9 cellular contexts compared by ENCODE assay signal in the genomic region with DNA sequence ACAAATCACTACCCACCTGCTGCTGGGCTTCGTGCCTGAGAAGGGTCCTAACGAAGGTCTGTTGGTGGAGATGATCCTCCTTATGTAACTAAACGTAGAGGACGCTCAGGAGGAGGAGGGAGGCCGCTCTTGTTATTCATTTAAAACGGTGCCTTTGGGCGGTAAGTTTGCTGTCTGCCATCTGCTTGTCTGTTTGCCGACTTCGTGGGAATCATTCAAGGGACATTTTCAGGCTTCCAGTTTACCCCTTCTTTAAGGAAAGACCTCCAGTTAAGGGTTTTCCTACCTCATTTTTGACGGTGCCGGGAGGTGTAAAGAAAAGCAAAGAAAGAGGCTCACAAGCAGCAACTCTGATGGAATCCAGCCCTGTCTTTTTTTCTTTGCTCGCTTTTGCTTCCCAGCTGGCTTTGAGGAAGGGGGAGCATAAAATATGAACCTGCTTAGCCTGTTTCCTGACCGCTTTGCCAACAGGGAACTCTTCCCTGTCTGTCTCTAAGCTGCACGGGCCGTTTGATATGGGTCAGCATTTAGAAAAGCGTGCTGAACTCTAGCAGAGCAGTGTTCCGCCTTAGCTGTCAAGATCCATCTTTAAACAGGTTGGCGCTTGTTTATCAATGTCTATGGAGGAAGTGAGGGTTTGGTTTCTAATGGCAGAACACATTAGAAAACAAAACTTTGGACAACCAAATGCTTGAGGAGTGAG. TPM values are rescaled to one million over a fixed set of nuclear protein-coding genes. Genes with fewer than 3 reads are reported as not detected.
DNase-seq lines count a peak whose midpoint lies in the region; ATAC-seq and TF ChIP-seq lines count a peak whose summit lies in the region.
"Had no signal": no experiment of that assay in that cellular context is flagged by ENCODE, and none has a peak within 500 bp of the region (broad histone marks: within the 10 kb centered on the region; RNA-seq: fewer than 3 reads in every experiment).

No MANE protein-coding gene starts in this region.

- in situ Hi-C loops in GM23248 (cut with MboI), result no loop called here

- no peak for DNase-seq in GM23248
- DNase-seq in NCI-H526 (lab: John Stamatoyannopoulos, UW), result peak; percentile 41 to 58
- peak; percentile 87 for DNase-seq in prostate gland (ENCODE audit: low spot score)
- no peak for DNase-seq in tibial nerve (ENCODE audit: low spot score in 2 of 2)
- no peak for DNase-seq in KG1 (lab: John Stamatoyannopoulos, UW)

- H3K9me3 ChIP-seq in GM23248 (ENCODE audit: low read depth), result no peaks in the 10 kb centered on the region
- no peaks in the 10 kb centered on the region for H3K9me3 ChIP-seq in esophagus (ENCODE audit: control insufficient read depth in 2 of 2, insufficient read depth in 1 of 2, low read depth in 1 of 2, low read length in 1 of 2)
- H3K9me3 ChIP-seq in prostate gland, result no peaks in the 10 kb centered on the region
- H3K9me3 ChIP-seq in tibial nerve, result no peaks in the 10 kb centered on the region
- H3K9me3 ChIP-seq: SJSA1 had no signal

- H3F3A ChIP-seq in GM23248 (ENCODE audit: insufficient read depth), result no peaks in the 10 kb centered on the region

- no peaks in the 10 kb centered on the region for H4K20me1 ChIP-seq in GM23248 (ENCODE audit: insufficient read depth)

- WGBS in GM23248 (ENCODE audit: low coverage in 1 of 2, low lambda C conversion rate in 2 of 2, missing lambda C conversion rate in 2 of 2), 2 experiments, result 76% methylated on average over 18 of the region's 18 CpGs
- WGBS in esophagus, 2 donors, result 31 to 36% methylated on average over 18 of the region's 18 CpGs
- 16% methylated on average over 18 of the region's 18 CpGs for WGBS in prostate gland
- WGBS in tibial nerve, 2 donors, result 53 to 56% methylated on average over 18 of the region's 18 CpGs

- ATAC-seq in GM18511 (IDR thresholded peaks at IDR 0.05; ENCODE audit: unreplicated experiment) (no peak), HG03354 (IDR thresholded peaks at IDR 0.05; ENCODE audit: poor library complexity, severe bottlenecking, unreplicated experiment) (no peak)

- H3K9me2 ChIP-seq in GM23248 (ENCODE audit: insufficient read depth), result no peaks in the 10 kb centered on the region

- TF ChIP-seq CTCF in prostate gland (IDR thresholded peaks at IDR 0.05) (no peak), tibial nerve (IDR thresholded peaks at IDR 0.05) (no peak)

- H3K4me1 ChIP-seq in GM23248 (ENCODE audit: insufficient read depth) (peaks cover 8% of the 10 kb centered on the region; the same call in 1 of the 2 replicates), esophagus (ENCODE audit: control insufficient read depth in 2 of 2, insufficient read depth in 2 of 2, low read length in 1 of 2) (peaks cover 0 to 12% of the 10 kb centered on the region in 2 donors), prostate gland (replicated peaks) (peaks cover 7% of the 10 kb centered on the region), tibial nerve (peaks cover 0 to 14% (median 0%) of the 10 kb centered on the region in 4 donors)
- H3K4me1 ChIP-seq: SJSA1 had no signal

- no peaks in the 10 kb centered on the region for H3K36me3 ChIP-seq in GM23248 (ENCODE audit: low read depth)
- H3K36me3 ChIP-seq in esophagus (ENCODE audit: control insufficient read depth in 2 of 2, insufficient read depth in 2 of 2, low read length in 1 of 2), result no peaks in the 10 kb centered on the region
- H3K36me3 ChIP-seq in prostate gland, result no peaks in the 10 kb centered on the region
- no peaks in the 10 kb centered on the region for H3K36me3 ChIP-seq in tibial nerve

- no peak overlapping the region for H3K4me2 ChIP-seq in GM23248 (ENCODE audit: unreplicated experiment)

- H3K9ac ChIP-seq in GM23248, result no peak overlapping the region

- no peaks in the 10 kb centered on the region for H3K27me3 ChIP-seq in GM23248 (replicated peaks; ENCODE audit: insufficient read depth)
- H3K27me3 ChIP-seq in esophagus (ENCODE audit: control insufficient read depth in 1 of 2, insufficient read depth in 2 of 2, low read length in 2 of 2), result no peaks in the 10 kb centered on the region
- no peaks in the 10 kb centered on the region for H3K27me3 ChIP-seq in prostate gland (replicated peaks; ENCODE audit: insufficient read depth)
- H3K27me3 ChIP-seq in tibial nerve, result peaks cover 0 to 15% of the 10 kb centered on the region in 2 donors
- H3K27me3 ChIP-seq: SJSA1 had no signal

- H2AFZ ChIP-seq in GM23248, result 0 out of 2 replicates have a peak overlapping the region, but pooled peaks have one; percentile 21

- no peak overlapping the region for H3K4me3 ChIP-seq in GM23248
- H3K4me3 ChIP-seq in esophagus (ENCODE audit: low read depth in 1 of 2, low read length in 2 of 2), result peak overlapping the region; percentile 47 to 54
- H3K4me3 ChIP-seq in prostate gland, result peak overlapping the region; percentile 22 to 42
- peak overlapping the region in 1 of 4 donors; percentile 8 for H3K4me3 ChIP-seq in tibial nerve
- H3K4me3 ChIP-seq: SJSA1 had no signal

- TF ChIP-seq POLR2A in prostate gland (IDR thresholded peaks at IDR 0.05) (no peak), tibial nerve (IDR thresholded peaks at IDR 0.05) (no peak)

- intact Hi-C loops in prostate gland (cut with DNase I), result no loop called here

- H3K27ac ChIP-seq in GM23248 (no peak overlapping the region), esophagus (ENCODE audit: low read depth in 2 of 2, low read length in 1 of 2) (peak overlapping the region; percentile 80 to 90), prostate gland (peak overlapping the region; percentile 84 to 86), tibial nerve (no peak overlapping the region)
- H3K27ac ChIP-seq: SJSA1 had no signal

- no peaks in the 10 kb centered on the region for H3K79me2 ChIP-seq in GM23248 (ENCODE audit: insufficient read depth)

- TF ChIP-seq EP300 in tibial nerve (IDR thresholded peaks at IDR 0.05), result no peak

RNA-seq across cellular contexts. Expression of a gene that starts 13.8 kb away (rescaled TPM):
- total RNA-seq in GM23248 (2014; rRNA removed; shearing (Covaris generic)), result 2.1 and 11.8 TPM in 2 replicates
- polyA plus RNA-seq in GM23248 (2016; fragmentation: Nextera tagmentation; extraction: Ambion mirVana) (2.3 and 3.8 TPM in 2 replicates), esophagus (1 to 10 TPM; 2.4 to 2.6 TPM)
- total RNA-seq in prostate gland (10 to 100 TPM in 1 of 2 donors, 1 to 10 TPM in 1; 9.9 to 12.1 TPM), tibial nerve (1 to 10 TPM; 1.3 to 6.7 (median 3.6) TPM)

RNA-seq across cellular contexts. Expression of a gene that starts 19.1 kb away (rescaled TPM):
- total RNA-seq in GM23248 (2014; rRNA removed; shearing (Covaris generic)), result 79.7 and 86.4 TPM in 2 replicates
- polyA plus RNA-seq in GM23248 (2016; fragmentation: Nextera tagmentation; extraction: Ambion mirVana), result 368 TPM in 2 replicates
- 100 to 1,000 TPM; 168 to 183 TPM for polyA plus RNA-seq in esophagus
- 100 to 1,000 TPM in 1 of 2 donors, 10 to 100 TPM in 1; 95.9 to 138 TPM for total RNA-seq in prostate gland
- 10 to 100 TPM; 36.6 to 80.0 (median 49.1) TPM for total RNA-seq in tibial nerve

Comparison
In these comparisons a context has a peak if more than half of its experiments do, and no peak if none do; other contexts are left out.
1. DNase-seq: peak in NCI-H526 (2 of 2) and prostate gland (single experiment); none in GM23248 (single experiment), tibial nerve (0 of 2) and KG1 (single experiment).
2. H3K27ac ChIP-seq: peak in esophagus (2 of 2) and prostate gland (2 of 2); none in GM23248 (single experiment) and tibial nerve (0 of 4).